Comparison of ENCODE assay signal across 1 cellular context in the genomic region with DNA sequence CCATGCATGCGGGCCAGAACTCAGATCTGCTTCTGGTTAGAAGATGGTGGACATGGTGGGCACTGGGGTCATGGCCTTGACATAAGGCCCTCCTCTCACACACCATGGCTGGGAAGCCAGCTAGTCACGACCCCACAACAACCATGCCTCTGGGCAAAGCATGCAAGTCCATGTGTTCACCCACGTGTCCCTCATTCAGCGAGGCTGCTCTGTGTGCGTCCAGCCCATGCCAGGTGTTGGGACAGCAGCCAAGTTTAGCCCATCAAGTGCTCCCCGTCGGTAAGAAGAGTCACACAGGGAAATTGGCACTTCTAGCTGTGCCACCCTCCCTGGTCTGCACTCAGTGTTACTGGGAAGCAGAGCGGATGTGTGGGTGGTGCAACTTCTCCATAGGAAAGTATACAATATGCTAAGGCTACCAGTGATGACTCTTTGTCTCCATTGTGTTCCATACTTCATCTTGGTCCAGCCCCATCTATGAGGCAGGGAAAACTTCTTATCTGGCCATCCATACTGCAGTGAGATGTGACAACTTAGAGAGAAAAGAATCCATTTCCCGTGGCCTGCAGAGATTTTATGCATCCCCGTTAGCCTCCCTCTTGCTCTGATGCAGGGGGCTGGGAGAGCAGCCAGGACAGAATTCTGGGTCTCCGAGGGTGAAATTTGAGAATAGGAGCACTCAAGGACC.
TF ChIP-seq lines count a peak whose summit lies in the region.

No MANE protein-coding gene starts in this region.

TF ChIP-seq in H1, 55 proteins besides CTCF, POLR2A, EP300 and RAD21:
- TF ChIP-seq POU5F1 (IDR thresholded peaks at IDR 0.05; ENCODE audit: low read depth, low read length) (no peak), GTF2F1 (IDR thresholded peaks at IDR 0.05; ENCODE audit: borderline replicate concordance, low read depth, low read length) (no peak), EZH2 (IDR thresholded peaks at IDR 0.05; ENCODE audit: low read depth, low read length, severe bottlenecking) (no peak), TCF12 (IDR thresholded peaks at IDR 0.05; ENCODE audit: low read depth, low read length) (no peak), CBX5 (IDR thresholded peaks at IDR 0.05; ENCODE audit: low read depth, low read length) (no peak), CTBP2 (IDR thresholded peaks at IDR 0.05; ENCODE audit: borderline replicate concordance, insufficient read depth, insufficient read length, low read length) (no peak), SIRT6 (IDR thresholded peaks at IDR 0.05; ENCODE audit: low read length) (no peak), BRCA1 (IDR thresholded peaks at IDR 0.05; ENCODE audit: low read depth, low read length) (no peak), SIN3A (conservative IDR thresholded peaks at IDR 0.05 in 1 of 2, IDR thresholded peaks at IDR 0.05 in 1 of 2; ENCODE audit: low read depth in 1 of 2, low read length in 2 of 2) (no peak), GABPA (IDR thresholded peaks at IDR 0.05; ENCODE audit: borderline replicate concordance, insufficient read depth, low read length) (no peak), YY1 (IDR thresholded peaks at IDR 0.05; ENCODE audit: low read depth, low read length) (no peak), CHD1 (IDR thresholded peaks at IDR 0.05; ENCODE audit: low read depth, low read length) (no peak), ATF2 (IDR thresholded peaks at IDR 0.05; ENCODE audit: low read length) (no peak), TAF7 (optimal IDR thresholded peaks at IDR 0.05; ENCODE audit: borderline replicate concordance, low read depth, low read length) (no peak), HDAC6 (IDR thresholded peaks at IDR 0.05; ENCODE audit: low read depth, low read length) (no peak), CEBPB (IDR thresholded peaks at IDR 0.05; ENCODE audit: low read depth, low read length) (no peak), RXRA (IDR thresholded peaks at IDR 0.05; ENCODE audit: insufficient read depth, low read depth, low read length) (no peak), SP4 (IDR thresholded peaks at IDR 0.05; ENCODE audit: low read length) (no peak), ASH2L (IDR thresholded peaks at IDR 0.05; ENCODE audit: low read length) (no peak)
